34 cellular contexts compared by ENCODE assay signal in genomic region chr10:82986216-82986615, GRCh38.
"Had no signal": no experiment of that assay in that cellular context is flagged by ENCODE, and none has a peak within 500 bp of the region (broad histone marks: within the 10 kb centered on the region; RNA-seq: fewer than 3 reads in every experiment).

No MANE protein-coding gene starts in this region.

- H3K4me3 ChIP-seq: MG63 had no signal

- H3K27me3 ChIP-seq: MG63 had no signal

- DNase-seq: Karpas-422, Kasumi-1, MG63, MM.1S, MV-4-11, NCI-H1048, NCI-H1092, NCI-H1092 treated with DMSO at 0.1 percent for 48 hours, NCI-H1105, NCI-H1105 treated with DMSO at 0.1 percent for 48 hours, NCI-H1417, NCI-H1417 treated with DMSO at 0.1 percent for 48 hours, NCI-H1436, NCI-H1436 treated with DMSO at 0.1 percent for 48 hours, NCI-H146, NCI-H1694, NCI-H1694 treated with DMSO at 0.1 percent for 48 hours, NCI-H187, NCI-H187 treated with DMSO at 0.1 percent for 48 hours, NCI-H1930, NCI-H2029, NCI-H2029 treated with DMSO at 0.1 percent for 48 hours, NCI-H2081, NCI-H2081 treated with DMSO at 0.1 percent for 48 hours, NCI-H2107, NCI-H2171, NCI-H2171 treated with DMSO at 0.1 percent for 48 hours, NCI-H2227 treated with DMSO at 0.1 percent for 48 hours, NCI-H226, NCI-H345, NCI-H446, NCI-H446 treated with DMSO at 0.1 percent for 48 hours, NCI-H510A, NCI-H510A treated with DMSO at 0.1 percent for 48 hours had no signal

- H3K9me3 ChIP-seq: MG63 had no signal

- H3K36me3 ChIP-seq: MG63 had no signal
